Comparison of ENCODE assay signal across 9 cellular contexts in the genomic region with DNA sequence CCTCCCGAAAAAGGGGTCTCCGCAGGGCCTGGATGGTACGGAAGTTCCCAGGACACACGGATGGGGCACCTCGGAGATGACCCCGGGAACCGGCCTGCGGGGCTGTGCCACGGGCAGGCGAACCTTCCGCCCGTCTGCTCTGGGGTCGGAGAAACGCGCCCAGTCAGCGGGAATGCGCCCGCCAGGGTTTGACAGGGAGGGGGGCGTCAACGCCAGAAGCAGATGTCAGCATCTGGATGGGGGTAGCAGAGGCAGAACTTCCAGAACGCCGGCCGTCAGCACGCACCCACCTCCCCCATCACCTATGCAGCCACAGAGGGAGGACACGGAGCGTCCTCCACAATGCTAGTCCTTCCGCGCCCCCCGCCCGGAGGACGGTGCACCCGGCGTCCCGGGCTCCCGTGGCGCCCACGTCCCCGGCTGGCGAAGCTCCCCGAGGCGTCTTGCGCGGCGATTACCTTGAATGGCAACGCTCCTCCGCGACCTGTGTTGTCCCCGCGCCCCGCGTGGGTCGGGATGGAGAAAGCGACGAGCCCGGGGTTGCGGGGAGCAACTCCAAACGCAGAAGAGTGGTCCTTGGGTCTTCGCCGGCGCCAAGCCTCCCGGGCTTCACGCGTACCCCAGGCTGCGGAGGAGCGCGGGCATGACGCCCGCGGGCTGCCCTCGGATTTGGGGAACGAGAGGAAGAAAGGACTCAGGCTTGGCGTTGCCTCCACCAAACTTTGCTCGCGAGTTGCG. TPM values are rescaled to one million over a fixed set of nuclear protein-coding genes. Genes with fewer than 3 reads are reported as not detected.
A peak's percentile ranks its signal among the peaks of the same experiment; 100 is the strongest.
DNase-seq lines count a peak whose midpoint lies in the region; ATAC-seq, FAIRE-seq and TF ChIP-seq lines count a peak whose summit lies in the region.
"Had no signal": no experiment of that assay in that cellular context is flagged by ENCODE, and none has a peak within 500 bp of the region (broad histone marks: within the 10 kb centered on the region; RNA-seq: fewer than 3 reads in every experiment).

No MANE protein-coding gene starts in this region.

- peak overlapping the region; percentile 38 for H3K9ac ChIP-seq in rectal smooth muscle tissue (ENCODE audit: low read length)

- DNase-seq in RWPE1 (ENCODE audit: low spot score) (peak; percentile 23), left cardiac atrium (no peak), UCSD-AML1 (lab: John Stamatoyannopoulos, UW; ENCODE audit: unreplicated experiment) (no peak), GM12892 (ENCODE audit: insufficient read length) (no peak), NCI-H2107 treated with DMSO at 0.1 percent for 48 hours (lab: John Stamatoyannopoulos, UW; ENCODE audit: unreplicated experiment) (no peak)
- DNase-seq in activated effector memory CD4-positive, alpha-beta T cell treated with Interleukin-2 at 50 U/mL for 16 hours: no peak
- DNase-seq: naive B cell had no signal

- H3K4me3 ChIP-seq in GM08714 (ENCODE audit: low read length) (peak overlapping the region; percentile 9), rectal smooth muscle tissue (ENCODE audit: low read length) (peak overlapping the region; percentile 87)

- no peaks in the 10 kb centered on the region for H3K36me3 ChIP-seq in rectal smooth muscle tissue (ENCODE audit: control insufficient read depth, insufficient read depth, low read length)

- peak; percentile 3 to 13 for ATAC-seq in left cardiac atrium

- POLR2A ChIA-PET in RWPE1 (lab: Yijun Ruan, JAX; ENCODE audit: low non-redundant PET): interaction anchor here (0.6 kb wide), 1 partner anchor 431 kb away, joined by 3 read pairs; no protein-coding TSS in a partner anchor

- CTCF ChIA-PET in RWPE1 (lab: Yijun Ruan, JAX): no interaction called here

- peak overlapping the region; percentile 66 for H3K27ac ChIP-seq in RWPE1
- peak overlapping the region; percentile 81 for H3K27ac ChIP-seq in rectal smooth muscle tissue (ENCODE audit: low read depth, low read length)

- peaks cover 6% of the 10 kb centered on the region for H3K4me1 ChIP-seq in rectal smooth muscle tissue (ENCODE audit: control insufficient read depth, insufficient read depth, low read length)

- peak; percentile 5; the same call in 1 of the 2 replicates for TF ChIP-seq CTCF in RWPE1 (conservative IDR thresholded peaks at IDR 0.05; ENCODE audit: low read depth)

- no peaks in the 10 kb centered on the region for H3K27me3 ChIP-seq in rectal smooth muscle tissue (ENCODE audit: control insufficient read depth, insufficient read depth, low read length)

- no peak for FAIRE-seq in GM12892 (lab: Jason Lieb, UNC)

- intact Hi-C loops in left cardiac atrium (cut with DNase I): no loop called here

- TF ChIP-seq POLR2A in GM12892 (IDR thresholded peaks at IDR 0.05; ENCODE audit: low read depth, low read length): no peak

RNA-seq across cellular contexts. Expression of a gene that starts 0.6 kb away (rescaled TPM):
- 10 to 100 TPM in 1 of 2 donors, 1 to 10 TPM in 1; 6.1 to 24.4 TPM for total RNA-seq in left cardiac atrium
- polyA plus RNA-seq in GM12892 (2012; ENCODE audit: missing spikeins): not detected
